15 cellular contexts compared by ENCODE assay signal in genomic region chr6:50899306-50899840, GRCh38.
"Had no signal": no experiment of that assay in that cellular context is flagged by ENCODE, and none has a peak within 500 bp of the region (broad histone marks: within the 10 kb centered on the region; RNA-seq: fewer than 3 reads in every experiment).

No MANE protein-coding gene starts in this region.

- H3K27ac ChIP-seq: dorsolateral prefrontal cortex, right atrium auricular region, upper lobe of left lung had no signal

- H3K36me3 Mint-ChIP-seq: immature natural killer cell; natural killer cell treated with Interleukin-12 subunit alpha and Interleukin-12 subunit beta and Interleukin-15 and Interleukin-18, amount 100 ng/mL, for 72 hours had no signal

- ATAC-seq: activated naive CD8-positive, alpha-beta T cell treated with anti-CD3 and anti-CD28 coated beads, Interleukin-2, amount 50 U/mL, for 24 hours; natural killer cell treated with Interleukin-12 subunit alpha and Interleukin-12 subunit beta and Interleukin-15 and Interleukin-18, amount 100 ng/mL, for 72 hours had no signal

- H3K4me3 ChIP-seq: dorsolateral prefrontal cortex, right atrium auricular region, upper lobe of left lung had no signal

- H3K27me3 Mint-ChIP-seq: activated naive CD8-positive, alpha-beta T cell treated with anti-CD3 and anti-CD28 coated beads, Interleukin-2, amount 50 U/mL, for 24 hours; natural killer cell treated with Interleukin-12 subunit alpha and Interleukin-12 subunit beta and Interleukin-15 and Interleukin-18, amount 100 ng/mL, for 72 hours; stimulated activated naive CD8-positive, alpha-beta T cell treated with anti-CD3 and anti-CD28 coated beads, Interleukin-15, Interleukin-2, amounts not matched to agents 100 ng/mL and 50 ng/mL, for 24 hours had no signal

- H3K27ac Mint-ChIP-seq: activated naive CD4-positive, alpha-beta T cell treated with anti-CD3 and anti-CD28 coated beads for 36 hours; activated naive CD8-positive, alpha-beta T cell treated with anti-CD3 and anti-CD28 coated beads, Interleukin-2, amount 50 U/mL, for 24 hours; activated T-helper 2 cell treated with anti-CD3 and anti-CD28 coated beads, Interferon-gamma antibody, Interleukin-2, Interleukin-4, amounts not matched to agents 10 μg/mL and 5 μg/mL and 100 μg/mL, durations not matched to agents 14 hours and 24 hours and 36 hours; immature natural killer cell; natural killer cell treated with Interleukin-12 subunit alpha and Interleukin-12 subunit beta and Interleukin-15 and Interleukin-18, amount 100 ng/mL, for 72 hours; stimulated activated naive CD8-positive, alpha-beta T cell treated with anti-CD3 and anti-CD28 coated beads, Interleukin-15, Interleukin-2, amounts not matched to agents 100 ng/mL and 50 ng/mL, for 24 hours had no signal

- H3K36me3 ChIP-seq: right atrium auricular region, upper lobe of left lung had no signal

- H3K9me3 ChIP-seq: right atrium auricular region, upper lobe of left lung had no signal

- H3K4me1 Mint-ChIP-seq: activated naive CD8-positive, alpha-beta T cell treated with anti-CD3 and anti-CD28 coated beads, Interleukin-2, amount 50 U/mL, for 24 hours; immature natural killer cell had no signal

- DNase-seq: activated CD4-positive, alpha-beta T cell treated with anti-CD3 and anti-CD28 coated beads, Interleukin-2, amount 50 U/mL, for 48 hours; activated CD4-positive, CD25-positive, alpha-beta regulatory T cell treated with anti-CD3 and anti-CD28 coated beads, Interleukin-2, amount 50 U/mL, for 72 hours; activated naive CD4-positive, alpha-beta T cell treated with anti-CD3 and anti-CD28 coated beads for 36 hours; activated naive CD8-positive, alpha-beta T cell treated with anti-CD3 and anti-CD28 coated beads, Interleukin-2, amount 50 U/mL, for 24 hours; aorta; dorsolateral prefrontal cortex; head of caudate nucleus; immature natural killer cell; nucleus accumbens; T-helper 9 cell; upper lobe of left lung had no signal

- H3K4me3 Mint-ChIP-seq: activated naive CD4-positive, alpha-beta T cell treated with anti-CD3 and anti-CD28 coated beads for 36 hours; activated naive CD8-positive, alpha-beta T cell treated with anti-CD3 and anti-CD28 coated beads, Interleukin-2, amount 50 U/mL, for 24 hours; immature natural killer cell; natural killer cell treated with Interleukin-12 subunit alpha and Interleukin-12 subunit beta and Interleukin-15 and Interleukin-18, amount 100 ng/mL, for 72 hours; stimulated activated naive CD8-positive, alpha-beta T cell treated with anti-CD3 and anti-CD28 coated beads, Interleukin-15, Interleukin-2, amounts not matched to agents 100 ng/mL and 50 ng/mL, for 24 hours had no signal
